Comparison of ENCODE assay signal across 8 cellular contexts in the genomic region with DNA sequence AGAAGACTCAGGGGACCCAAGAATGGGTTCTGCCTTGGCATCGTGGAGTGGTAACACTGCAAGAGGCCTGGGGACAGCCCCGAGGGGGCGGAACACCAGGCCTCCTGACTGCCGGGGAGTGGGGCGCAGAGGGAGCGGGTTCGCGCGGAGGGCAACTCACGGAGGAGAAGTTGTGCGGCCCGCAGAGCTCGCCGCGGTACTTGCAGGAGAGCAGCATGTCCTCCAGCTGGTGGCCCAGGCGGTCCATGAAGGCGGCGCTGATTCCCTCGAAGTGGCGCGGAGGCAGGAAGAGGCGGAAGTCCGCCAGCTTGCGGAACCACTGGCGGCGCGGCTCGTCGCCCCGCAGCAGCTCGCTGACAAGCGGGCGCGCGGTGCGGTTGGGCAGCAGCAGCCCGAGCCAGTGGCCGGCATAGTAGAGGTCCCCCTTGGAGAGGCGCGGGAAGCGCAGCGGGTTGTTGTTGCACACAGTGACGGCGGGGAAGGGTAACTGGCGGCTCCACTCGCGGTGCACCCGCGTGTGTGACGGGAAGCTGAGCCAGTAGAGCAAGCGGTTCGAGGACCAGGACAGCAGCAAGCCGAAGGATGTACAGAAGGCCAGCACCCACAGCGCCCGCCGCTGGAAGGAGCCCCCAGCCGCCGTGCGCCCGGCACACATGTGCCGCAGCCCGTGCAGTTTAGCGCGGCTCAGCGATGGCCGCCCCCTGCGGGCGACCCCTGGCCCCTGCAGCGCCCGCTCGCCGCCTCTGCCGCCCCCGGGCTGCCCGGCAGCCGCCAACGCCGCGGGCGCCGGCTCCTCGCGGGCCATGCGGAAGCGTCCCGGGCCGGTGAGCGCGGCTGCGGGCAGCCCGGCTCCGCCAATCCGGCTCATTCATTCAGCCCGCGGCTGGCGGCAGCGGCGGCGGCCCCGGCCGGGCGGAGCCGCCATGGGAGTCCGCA. TPM values are rescaled to one million over a fixed set of nuclear protein-coding genes. Genes with fewer than 3 reads are reported as not detected.
A peak's percentile ranks its signal among the peaks of the same experiment; 100 is the strongest.
DNase-seq lines count a peak whose midpoint lies in the region; ATAC-seq and TF ChIP-seq lines count a peak whose summit lies in the region.

No MANE protein-coding gene starts in this region.

- no TSS peak for BruUV-seq in A673 (replicated peaks; lab: Mats Ljungman, UMichigan)
- BruUV-seq in MCF 10A (replicated peaks; lab: Mats Ljungman, UMichigan), result no TSS peak

- H3K27ac ChIP-seq in A673 (ENCODE audit: low read depth, low read length, poor library complexity, severe bottlenecking), result peak overlapping the region; percentile 88
- H3K27ac ChIP-seq in upper lobe of right lung, result no peak overlapping the region

- H3K9me3 Mint-ChIP-seq in MCF 10A (ENCODE audit: unreplicated experiment), result no peaks in the 10 kb centered on the region

- H3K27ac Mint-ChIP-seq in MCF 10A (ENCODE audit: low read depth, unreplicated experiment), result no peak overlapping the region

- ATAC-seq in left colon (peak; percentile 52), upper lobe of right lung (no peak), HG03139 (IDR thresholded peaks at IDR 0.05; ENCODE audit: unreplicated experiment) (no peak)

- H3K4me3 ChIP-seq in A673 (ENCODE audit: low read depth, low read length, poor library complexity, severe bottlenecking), result peak overlapping the region; percentile 74
- 0 out of 2 replicates have a peak overlapping the region, but pooled peaks have one; percentile 19 for H3K4me3 ChIP-seq in HFF-Myc (replicated peaks; ENCODE audit: low read depth, low read length)
- no peak overlapping the region for H3K4me3 ChIP-seq in upper lobe of right lung

- peaks cover 11% of the 10 kb centered on the region for H3K36me3 ChIP-seq in A673 (ENCODE audit: insufficient read depth, low read length, poor library complexity, severe bottlenecking)
- H3K36me3 ChIP-seq in upper lobe of right lung, result no peaks in the 10 kb centered on the region

- no peaks in the 10 kb centered on the region for H3K27me3 ChIP-seq in A673 (replicated peaks; ENCODE audit: insufficient read depth, low read depth, low read length, poor library complexity)
- peaks cover 71% of the 10 kb centered on the region for H3K27me3 ChIP-seq in upper lobe of right lung

- CTCF ChIA-PET in A673 (lab: Charles Lee), result interaction anchor here (1.1 kb wide), 1 partner anchor 22 kb away, joined by 3 read pairs; no protein-coding TSS in a partner anchor
- CTCF ChIA-PET in MCF 10A (lab: Yijun Ruan, JAX), result interaction anchor here (0.6 to 0.7 kb wide), 4 partner anchors 15 to 264 kb away, joined by 3 to 4 read pairs (median 3); no protein-coding TSS in a partner anchor

- intact Hi-C loops in A673 (cut with micrococcal nuclease; ENCODE audit: unreplicated experiment) (loop anchor here (5.0 to 10.0 kb wide), 2 partner anchors 149 to 257 kb away; no protein-coding TSS in a partner anchor), MCF 10A (cut with micrococcal nuclease) (no loop called here), left colon (cut with DNase I, micrococcal nuclease) (no loop called here), upper lobe of right lung (cut with DNase I) (no loop called here)

- H3K4me1 ChIP-seq in A673 (ENCODE audit: insufficient read depth, low read length, poor library complexity, severe bottlenecking) (peaks cover 38% of the 10 kb centered on the region), upper lobe of right lung (peaks cover 3% of the 10 kb centered on the region)

- peaks cover 10% of the 10 kb centered on the region for H3K4me1 Mint-ChIP-seq in MCF 10A (ENCODE audit: insufficient read depth, unreplicated experiment)

- POLR2A ChIA-PET in A673 (lab: Charles Lee; ENCODE audit: low non-redundant PET) (interaction anchor here (0.7 kb wide), 1 partner anchor 22 kb away, joined by 3 read pairs; no protein-coding TSS in a partner anchor), MCF 10A (lab: Yijun Ruan, JAX) (no interaction called here)

- DNase-seq in A673 (ENCODE audit: low spot score), result peak; percentile 81
- DNase-seq in HFF-Myc (ENCODE audit: extremely low read depth, low read depth), result no peak
- no peak for DNase-seq in MCF 10A (ENCODE audit: unreplicated experiment)
- DNase-seq in left colon, result peak; percentile 42 to 56
- peak; percentile 61 for DNase-seq in upper lobe of right lung
- no peak for DNase-seq in NCI-H1417 treated with DMSO at 0.1 percent for 48 hours (lab: John Stamatoyannopoulos, UW)
- DNase-seq in hippocampal formation (lab: John Stamatoyannopoulos, UW), result no peak

- H3K9me3 ChIP-seq in A673 (ENCODE audit: low read depth, low read length, poor library complexity, severe bottlenecking) (no peaks in the 10 kb centered on the region), upper lobe of right lung (no peaks in the 10 kb centered on the region)

- TF ChIP-seq CTCF in A673 (conservative IDR thresholded peaks at IDR 0.05; ENCODE audit: low read depth, low read length) (no peak), HFF-Myc (IDR thresholded peaks at IDR 0.05; ENCODE audit: low read depth, low read length, missing control alignments) (no peak), MCF 10A (IDR thresholded peaks at IDR 0.05; ENCODE audit: unreplicated experiment) (no peak), upper lobe of right lung (IDR thresholded peaks at IDR 0.05) (no peak)

- H3K27me3 Mint-ChIP-seq in MCF 10A (ENCODE audit: insufficient read depth, unreplicated experiment), result peaks cover 48% of the 10 kb centered on the region

- H3K36me3 Mint-ChIP-seq in MCF 10A (ENCODE audit: insufficient read depth, unreplicated experiment), result no peaks in the 10 kb centered on the region

- peak overlapping the region; percentile 51 for H3K4me3 Mint-ChIP-seq in MCF 10A (ENCODE audit: unreplicated experiment)

RNA-seq across cellular contexts. Expression of a gene that starts 1.6 kb away (rescaled TPM):
- total RNA-seq in A673 (2021) (8.6 and 13.0 TPM in 2 replicates), MCF 10A (2022) (not detected in 2 replicates), left colon (1 to 10 TPM; 2.0 to 2.2 TPM), upper lobe of right lung (not detected)

Comparison
In these comparisons a context has a peak if more than half of its experiments do, and no peak if none do; other contexts are left out.
1. DNase-seq: peak in A673 (single experiment), left colon (2 of 2) and upper lobe of right lung (single experiment); none in HFF-Myc (single experiment), MCF 10A (single experiment), NCI-H1417 treated with DMSO at 0.1 percent for 48 hours (single experiment) and hippocampal formation (0 of 2).